Comparison of ENCODE assay signal across 8 cellular contexts in genomic region chr1:74732960-74733615, GRCh38. TPM values are rescaled to one million over a fixed set of nuclear protein-coding genes. Genes with fewer than 3 reads are reported as not detected.
DNase-seq lines count a peak whose midpoint lies in the region; ATAC-seq and TF ChIP-seq lines count a peak whose summit lies in the region.

CRYZ (minus strand) TSS chr1:74733050; CDS start chr1:74724821, 8,229 bp downstream.
A gene with protein sequence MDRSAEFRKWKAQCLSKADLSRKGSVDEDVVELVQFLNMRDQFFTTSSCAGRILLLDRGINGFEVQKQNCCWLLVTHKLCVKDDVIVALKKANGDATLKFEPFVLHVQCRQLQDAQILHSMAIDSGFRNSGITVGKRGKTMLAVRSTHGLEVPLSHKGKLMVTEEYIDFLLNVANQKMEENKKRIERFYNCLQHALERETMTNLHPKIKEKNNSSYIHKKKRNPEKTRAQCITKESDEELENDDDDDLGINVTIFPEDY (plus strand): TSS chr1:74733152. CDS start chr1:74733245, 93 bp downstream.

- DNase-seq in NCI-H748 treated with DMSO at 0.1 percent for 48 hours (lab: John Stamatoyannopoulos, UW) (peak; percentile 86), dermis microvascular lymphatic vessel endothelial cell (ENCODE audit: low read depth in 2 of 2) (peak; percentile 77 to 88), right lobe of liver (peak; percentile 84 to 96 (median 94))
- peak; percentile 63 to 80 for DNase-seq in activated CD4-positive, alpha-beta T cell treated with anti-CD3 and anti-CD28 coated beads, Interleukin-2, amount 50 U/mL, for 24 hours (ENCODE audit: low read depth in 1 of 2, low spot score in 1 of 2)
- peak; percentile 76 for DNase-seq in stimulated activated CD4-positive, alpha-beta T cell treated with anti-CD3 and anti-CD28 coated beads, Interleukin-4, amount 100 ng/mL, for 4 hours

- H3K9me3 ChIP-seq in BLaER1 treated with 17β-estradiol and CSF1 and Interleukin-3, amounts not matched to agents 10 nM and 100 nM (replicated peaks in 1 of 11), result peaks cover 0 to 20% (median 6%) of the 10 kb centered on the region in 11 experiments; a peak in 9 of 22 replicates
- no peaks in the 10 kb centered on the region for H3K9me3 ChIP-seq in right lobe of liver

- peaks cover 20 to 37% (median 27%) of the 10 kb centered on the region in 10 experiments for H3K4me1 ChIP-seq in BLaER1 treated with 17β-estradiol and CSF1 and Interleukin-3, amounts not matched to agents 10 nM and 100 nM
- H3K4me1 ChIP-seq in right lobe of liver, result peaks cover 0 to 48% (median 3%) of the 10 kb centered on the region in 4 donors

- TF ChIP-seq POLR2A in right lobe of liver (IDR thresholded peaks at IDR 0.05), result peak; percentile 84

- TF ChIP-seq CTCF in right lobe of liver (IDR thresholded peaks at IDR 0.05), result no peak

- peak; percentile 69 for ATAC-seq in GM19351 (IDR thresholded peaks at IDR 0.05; ENCODE audit: unreplicated experiment)
- ATAC-seq in HG03521 (IDR thresholded peaks at IDR 0.05; ENCODE audit: unreplicated experiment), result peak; percentile 73
- ATAC-seq in right lobe of liver, result peak; percentile 73 to 93 (median 86)

- peak within 1 kb of the TSS; percentile 87 to 98 (median 95) for H3K27ac ChIP-seq in BLaER1 treated with 17β-estradiol and CSF1 and Interleukin-3, amounts not matched to agents 10 nM and 100 nM
- H3K27ac ChIP-seq in right lobe of liver, result peak within 1 kb of the TSS; percentile 89 to 97 (median 94)

- no peaks in the 10 kb centered on the region for H3K27me3 ChIP-seq in BLaER1 treated with 17β-estradiol and CSF1 and Interleukin-3, amounts not matched to agents 10 nM and 100 nM
- H3K27me3 ChIP-seq in right lobe of liver, result no peaks in the 10 kb centered on the region

- H3K9ac ChIP-seq in BLaER1 treated with 17β-estradiol and CSF1 and Interleukin-3, amounts not matched to agents 10 nM and 100 nM, result peak within 1 kb of the TSS; percentile 87 to 97 (median 93)

- peaks cover 0 to 22% (median 4%) of the 10 kb centered on the region in 11 experiments; a peak in 5 of 22 replicates for H4K20me1 ChIP-seq in BLaER1 treated with 17β-estradiol and CSF1 and Interleukin-3, amounts not matched to agents 10 nM and 100 nM

- H3K36me3 ChIP-seq in BLaER1 treated with 17β-estradiol and CSF1 and Interleukin-3, amounts not matched to agents 10 nM and 100 nM, result peaks cover 18 to 39% (median 34%) of the 10 kb centered on the region in 11 experiments
- H3K36me3 ChIP-seq in right lobe of liver, result peaks cover 3 to 13% (median 6%) of the 10 kb centered on the region in 4 donors

- intact Hi-C loops in right lobe of liver (cut with DNase I), result no loop called here

- H3K4me2 ChIP-seq in BLaER1 treated with 17β-estradiol and CSF1 and Interleukin-3, amounts not matched to agents 10 nM and 100 nM, result peak within 1 kb of the TSS; percentile 80 to 94 (median 84)

- WGBS in right lobe of liver (ENCODE audit: insufficient coverage, low coverage, low lambda C conversion rate, missing lambda C conversion rate), result 0% methylated on average over 23 of the region's 30 CpGs

- H3K4me3 ChIP-seq in BLaER1 treated with 17β-estradiol and CSF1 and Interleukin-3, amounts not matched to agents 10 nM and 100 nM, result peak within 1 kb of the TSS; percentile 69 to 89 (median 85)
- peak within 1 kb of the TSS; percentile 65 to 80 (median 77) for H3K4me3 ChIP-seq in right lobe of liver

RNA-seq across cellular contexts. Expression of gene CRYZ, which starts in this region (rescaled TPM):
- total RNA-seq in dermis microvascular lymphatic vessel endothelial cell, result 12.6 and 37.1 TPM in 2 replicates
- total RNA-seq in right lobe of liver, result 100 to 1,000 TPM; 127 to 177 (median 150) TPM

RNA-seq across cellular contexts. Expression of the second gene that starts in this region (rescaled TPM):
- 9.6 and 13.4 TPM in 2 replicates for total RNA-seq in dermis microvascular lymphatic vessel endothelial cell
- total RNA-seq in right lobe of liver, result 10 to 100 TPM in 2 of 6 experiments, 1 to 10 TPM in 4; 7.4 to 10.8 (median 8.5) TPM

Comparison
In these comparisons a context has a peak if more than half of its experiments do, and no peak if none do; other contexts are left out.
1. Peak in every context shown above with its lines: DNase-seq, ATAC-seq, H3K4me3 ChIP-seq and H3K27ac ChIP-seq.